In genomic region chr1:94339229-94339927, GRCh38 we compare ENCODE assay signal across 24 cellular contexts.
DNase-seq lines count a peak whose midpoint lies in the region; ATAC-seq and TF ChIP-seq lines count a peak whose summit lies in the region.
"Had no signal": no experiment of that assay in that cellular context is flagged by ENCODE, and none has a peak within 500 bp of the region (broad histone marks: within the 10 kb centered on the region; RNA-seq: fewer than 3 reads in every experiment).

No MANE protein-coding gene starts in this region.

- no peak overlapping the region for H3K27ac ChIP-seq in Peyer's patch
- H3K27ac ChIP-seq: KMS-11, SK-N-MC, skin epidermis had no signal

- peaks cover 13% of the 10 kb centered on the region for H3K27me3 Mint-ChIP-seq in stimulated activated naive CD8-positive, alpha-beta T cell treated with anti-CD3 and anti-CD28 coated beads, Interleukin-15, Interleukin-2, amounts not matched to agents 100 ng/mL and 50 ng/mL, for 24 hours

- no peaks in the 10 kb centered on the region for H3K9me3 ChIP-seq in Peyer's patch
- H3K9me3 ChIP-seq: Caco-2 had no signal

- no peaks in the 10 kb centered on the region for H3K36me3 ChIP-seq in Peyer's patch

- no peak overlapping the region for H3K4me3 Mint-ChIP-seq in stimulated activated naive CD8-positive, alpha-beta T cell treated with anti-CD3 and anti-CD28 coated beads, Interleukin-15, Interleukin-2, amounts not matched to agents 100 ng/mL and 50 ng/mL, for 24 hours
- H3K4me3 Mint-ChIP-seq: activated CD4-positive, alpha-beta memory T cell treated with anti-CD3 and anti-CD28 coated beads for 36 hours; activated naive CD8-positive, alpha-beta T cell treated with anti-CD3 and anti-CD28 coated beads, Interleukin-2, amount 10 ng/mL, durations not matched to agents 7 days and 5 days; B cell had no signal

- no peak for DNase-seq in stimulated activated naive CD8-positive, alpha-beta T cell treated with anti-CD3 and anti-CD28 coated beads, Interleukin-15, Interleukin-2, amounts not matched to agents 100 U/mL and 50 U/mL, for 24 hours
- DNase-seq in NOMO-1 treated with DMSO at 0.1 percent for 48 hours (lab: John Stamatoyannopoulos, UW; ENCODE audit: unreplicated experiment) (peak; percentile 64), fibroblast of gingiva (ENCODE audit: low read depth) (peak; percentile 38), NCI-H524 treated with DMSO at 0.1 percent for 48 hours (lab: John Stamatoyannopoulos, UW) (no peak), erythroblast (lab: John Stamatoyannopoulos, UW) (no peak), Peyer's patch (no peak)
- DNase-seq: activated CD4-positive, alpha-beta memory T cell treated with anti-CD3 and anti-CD28 coated beads for 36 hours; activated naive CD8-positive, alpha-beta T cell treated with anti-CD3 and anti-CD28 coated beads, Interleukin-2, amount 10 ng/mL, durations not matched to agents 7 days and 5 days; Caco-2; central memory CD4-positive, alpha-beta T cell; dermis blood vessel endothelial cell; DMS79 treated with DMSO at 0.1 percent for 48 hours; mesenchymal stem cell; NCI-H1092 treated with DMSO at 0.1 percent for 48 hours; NCI-H1930; RPMI8226; stimulated activated CD4-positive, alpha-beta T cell treated with anti-CD3 and anti-CD28 coated beads, Interleukin-1b, Interleukin-23, amount 100 ng/mL, for 48 hours; T1000 had no signal

- ATAC-seq in stimulated activated naive CD8-positive, alpha-beta T cell treated with anti-CD3 and anti-CD28 coated beads, Interleukin-15, Interleukin-2, amounts not matched to agents 100 U/mL and 50 U/mL, for 24 hours: no peak
- no peak for ATAC-seq in HG02642 (IDR thresholded peaks at IDR 0.05; ENCODE audit: poor library complexity, unreplicated experiment)

- H3K4me1 ChIP-seq in Peyer's patch: peaks cover 0 to 4% (median 0%) of the 10 kb centered on the region in 4 donors

- TF ChIP-seq CTCF in Peyer's patch (IDR thresholded peaks at IDR 0.05): no peak

- peak overlapping the region; percentile 24 for H3K27ac Mint-ChIP-seq in stimulated activated naive CD8-positive, alpha-beta T cell treated with anti-CD3 and anti-CD28 coated beads, Interleukin-15, Interleukin-2, amounts not matched to agents 100 ng/mL and 50 ng/mL, for 24 hours
- H3K27ac Mint-ChIP-seq: activated CD4-positive, alpha-beta memory T cell treated with anti-CD3 and anti-CD28 coated beads for 36 hours; activated naive CD8-positive, alpha-beta T cell treated with anti-CD3 and anti-CD28 coated beads, Interleukin-2, amount 10 ng/mL, durations not matched to agents 7 days and 5 days; B cell had no signal

- H3K9me3 Mint-ChIP-seq in stimulated activated naive CD8-positive, alpha-beta T cell treated with anti-CD3 and anti-CD28 coated beads, Interleukin-15, Interleukin-2, amounts not matched to agents 100 ng/mL and 50 ng/mL, for 24 hours: no peaks in the 10 kb centered on the region
- H3K9me3 Mint-ChIP-seq: activated CD4-positive, alpha-beta memory T cell treated with anti-CD3 and anti-CD28 coated beads for 36 hours; activated naive CD8-positive, alpha-beta T cell treated with anti-CD3 and anti-CD28 coated beads, Interleukin-2, amount 10 ng/mL, durations not matched to agents 7 days and 5 days had no signal

- TF ChIP-seq POLR2A in erythroblast (IDR thresholded peaks at IDR 0.05; ENCODE audit: low read length) (no peak), Peyer's patch (IDR thresholded peaks at IDR 0.05) (no peak)

- H3K27me3 ChIP-seq in Peyer's patch: no peaks in the 10 kb centered on the region

- H3K36me3 Mint-ChIP-seq in stimulated activated naive CD8-positive, alpha-beta T cell treated with anti-CD3 and anti-CD28 coated beads, Interleukin-15, Interleukin-2, amounts not matched to agents 100 ng/mL and 50 ng/mL, for 24 hours (ENCODE audit: low read depth): no peaks in the 10 kb centered on the region
- H3K36me3 Mint-ChIP-seq: activated CD4-positive, alpha-beta memory T cell treated with anti-CD3 and anti-CD28 coated beads for 36 hours; activated naive CD8-positive, alpha-beta T cell treated with anti-CD3 and anti-CD28 coated beads, Interleukin-2, amount 10 ng/mL, durations not matched to agents 7 days and 5 days had no signal

- no peak overlapping the region for H3K4me3 ChIP-seq in Peyer's patch
- H3K4me3 ChIP-seq: SK-N-MC, skin epidermis had no signal

- no peaks in the 10 kb centered on the region for H3K4me1 Mint-ChIP-seq in stimulated activated naive CD8-positive, alpha-beta T cell treated with anti-CD3 and anti-CD28 coated beads, Interleukin-15, Interleukin-2, amounts not matched to agents 100 ng/mL and 50 ng/mL, for 24 hours (ENCODE audit: low read depth)

Comparison
In these comparisons a context has a peak if more than half of its experiments do, and no peak if none do; other contexts are left out.
1. DNase-seq: peak in NOMO-1 treated with DMSO at 0.1 percent for 48 hours (single experiment) and fibroblast of gingiva (single experiment); none in stimulated activated naive CD8-positive, alpha-beta T cell treated with anti-CD3 and anti-CD28 coated beads, Interleukin-15, Interleukin-2, amounts not matched to agents 100 U/mL and 50 U/mL, for 24 hours (single experiment), NCI-H524 treated with DMSO at 0.1 percent for 48 hours (single experiment), erythroblast (0 of 2) and Peyer's patch (0 of 3).